ENCODE assay signal across 32 cellular contexts in the genomic region with DNA sequence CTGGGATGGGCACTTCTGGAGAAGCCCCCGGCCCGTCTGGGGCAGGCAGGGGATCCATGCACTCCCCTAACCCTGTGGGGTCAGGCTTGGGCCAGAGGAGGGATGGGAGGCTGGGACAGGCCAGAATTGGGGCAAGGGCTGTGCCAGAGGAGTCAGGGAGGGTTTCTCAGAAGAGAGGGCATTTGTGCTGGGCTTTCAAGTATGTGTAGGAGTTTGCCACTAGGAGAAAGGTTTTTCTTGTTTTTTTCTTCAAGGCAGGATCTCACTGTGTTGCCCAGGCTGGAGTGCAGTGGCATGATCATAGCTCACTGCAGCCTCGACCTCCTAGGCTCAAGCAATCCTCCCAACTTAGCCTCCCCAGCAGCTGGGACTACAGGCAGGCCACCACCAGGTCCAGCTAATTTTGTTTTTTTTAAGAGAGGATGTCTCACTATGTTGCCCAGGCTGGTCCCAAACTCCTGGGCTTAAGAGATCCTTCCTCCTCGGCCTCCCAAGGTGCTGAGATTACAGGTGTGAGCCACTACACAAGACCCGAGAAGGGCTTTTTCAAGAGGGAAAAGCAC. TPM values are rescaled to one million over a fixed set of nuclear protein-coding genes. Genes with fewer than 3 reads are reported as not detected.
A peak's percentile ranks its signal among the peaks of the same experiment; 100 is the strongest.
DNase-seq lines count a peak whose midpoint lies in the region; ATAC-seq and TF ChIP-seq lines count a peak whose summit lies in the region.
"Had no signal": no experiment of that assay in that cellular context is flagged by ENCODE, and none has a peak within 500 bp of the region (broad histone marks: within the 10 kb centered on the region; RNA-seq: fewer than 3 reads in every experiment).

No MANE protein-coding gene starts in this region.

- H3F3A ChIP-seq in OCI-LY1 (ENCODE audit: insufficient read depth, low read length) = no peaks in the 10 kb centered on the region

- H3K27ac Mint-ChIP-seq in CD4-positive, CD25-positive, alpha-beta regulatory T cell = no peak overlapping the region
- H3K27ac Mint-ChIP-seq in effector memory CD8-positive, alpha-beta T cell = peak overlapping the region; percentile 39 to 87
- H3K27ac Mint-ChIP-seq in stimulated activated effector memory CD8-positive, alpha-beta T cell treated with anti-CD3 and anti-CD28 coated beads, Interleukin-12 subunit alpha, Interleukin-12 subunit beta, amount 100 ng/mL, for 72 hours = no peak overlapping the region
- H3K27ac Mint-ChIP-seq: activated CD4-positive, alpha-beta T cell treated with anti-CD3 and anti-CD28 coated beads, Interleukin-2, amount 10 ng/mL, durations not matched to agents 24 days and 14 days; activated naive CD8-positive, alpha-beta T cell; dendritic cell treated with granulocyte-macrophage colony-stimulating factor and Interleukin-4, amounts not matched to agents 40 ng/mL and 50 ng/mL, for 4 days; mesothelial cell of epicardium had no signal

- no peaks in the 10 kb centered on the region for H3K36me3 Mint-ChIP-seq in CD4-positive, CD25-positive, alpha-beta regulatory T cell
- H3K36me3 Mint-ChIP-seq in effector memory CD8-positive, alpha-beta T cell (ENCODE audit: insufficient read depth) = peaks cover 12% of the 10 kb centered on the region
- H3K36me3 Mint-ChIP-seq in stimulated activated effector memory CD8-positive, alpha-beta T cell treated with anti-CD3 and anti-CD28 coated beads, Interleukin-12 subunit alpha, Interleukin-12 subunit beta, amount 100 ng/mL, for 72 hours = no peaks in the 10 kb centered on the region
- H3K36me3 Mint-ChIP-seq: activated naive CD8-positive, alpha-beta T cell; mesothelial cell of epicardium had no signal

- H3K4me3 ChIP-seq in CD4-positive, CD25-positive, alpha-beta regulatory T cell (ENCODE audit: low read depth, low read length) = no peak overlapping the region
- no peak overlapping the region for H3K4me3 ChIP-seq in OCI-LY1 (ENCODE audit: low read depth, low read length, poor library complexity, severe bottlenecking)
- H3K4me3 ChIP-seq: GM12878, prostate gland, sigmoid colon had no signal

- no peak overlapping the region for H3K27ac ChIP-seq in CD4-positive, CD25-positive, alpha-beta regulatory T cell (ENCODE audit: insufficient read depth, low read length, poor library complexity, severe bottlenecking)
- H3K27ac ChIP-seq in OCI-LY1 (ENCODE audit: low read depth, low read length, poor library complexity, severe bottlenecking) = peak overlapping the region; percentile 73
- H3K27ac ChIP-seq: ascending aorta, esophagus muscularis mucosa, prostate gland, sigmoid colon, suprapubic skin, WERI-Rb-1 had no signal

- H3K9me3 ChIP-seq in CD4-positive, CD25-positive, alpha-beta regulatory T cell (ENCODE audit: control insufficient read depth in 2 of 2, low read length in 2 of 2) = no peaks in the 10 kb centered on the region
- H3K9me3 ChIP-seq in OCI-LY1 (ENCODE audit: low read length) = no peaks in the 10 kb centered on the region
- H3K9me3 ChIP-seq: ascending aorta, BE2C, esophagus muscularis mucosa, prostate gland, sigmoid colon, suprapubic skin had no signal

- peak overlapping the region; percentile 56; the same call in 1 of the 2 replicates for H3K9ac ChIP-seq in OCI-LY1 (ENCODE audit: low read length)

- H3K4me1 ChIP-seq in CD4-positive, CD25-positive, alpha-beta regulatory T cell (ENCODE audit: control insufficient read depth, insufficient read depth, low read length, poor library complexity, severe bottlenecking) = peaks cover 15% of the 10 kb centered on the region
- H3K4me1 ChIP-seq in OCI-LY1 (ENCODE audit: insufficient read depth, low read length, severe bottlenecking) = peaks cover 63% of the 10 kb centered on the region
- H3K4me1 ChIP-seq: BE2C, prostate gland had no signal

- peak overlapping the region in 3 of 4 donors; percentile 15 to 38 (median 32) for H3K4me3 Mint-ChIP-seq in CD4-positive, CD25-positive, alpha-beta regulatory T cell
- H3K4me3 Mint-ChIP-seq in effector memory CD8-positive, alpha-beta T cell = peak overlapping the region; percentile 62
- H3K4me3 Mint-ChIP-seq in stimulated activated effector memory CD8-positive, alpha-beta T cell treated with anti-CD3 and anti-CD28 coated beads, Interleukin-12 subunit alpha, Interleukin-12 subunit beta, amount 100 ng/mL, for 72 hours = peak overlapping the region; percentile 56

- no peaks in the 10 kb centered on the region for H3K9me2 ChIP-seq in OCI-LY1 (ENCODE audit: low read depth, low read length)

- no peak overlapping the region for H2AFZ ChIP-seq in OCI-LY1 (ENCODE audit: low read length)

- no peaks in the 10 kb centered on the region for H3K27me3 ChIP-seq in CD4-positive, CD25-positive, alpha-beta regulatory T cell (ENCODE audit: control insufficient read depth, insufficient read depth, low read length)
- H3K27me3 ChIP-seq in OCI-LY1 (ENCODE audit: insufficient read depth, low read length) = no peaks in the 10 kb centered on the region
- H3K27me3 ChIP-seq: ascending aorta, BE2C, suprapubic skin had no signal

- H3K79me2 ChIP-seq in OCI-LY1 (ENCODE audit: insufficient read depth, low read length) = peaks cover 16% of the 10 kb centered on the region

- H3K9me3 Mint-ChIP-seq in CD4-positive, CD25-positive, alpha-beta regulatory T cell = no peaks in the 10 kb centered on the region
- no peaks in the 10 kb centered on the region for H3K9me3 Mint-ChIP-seq in effector memory CD8-positive, alpha-beta T cell
- H3K9me3 Mint-ChIP-seq in stimulated activated effector memory CD8-positive, alpha-beta T cell treated with anti-CD3 and anti-CD28 coated beads, Interleukin-12 subunit alpha, Interleukin-12 subunit beta, amount 100 ng/mL, for 72 hours = no peaks in the 10 kb centered on the region
- H3K9me3 Mint-ChIP-seq: activated CD4-positive, alpha-beta T cell treated with anti-CD3 and anti-CD28 coated beads, Interleukin-2, amount 10 ng/mL, durations not matched to agents 24 days and 14 days; dendritic cell treated with granulocyte-macrophage colony-stimulating factor and Interleukin-4, amounts not matched to agents 40 ng/mL and 50 ng/mL, for 4 days; mesothelial cell of epicardium had no signal

- no peak for DNase-seq in CD4-positive, CD25-positive, alpha-beta regulatory T cell
- DNase-seq in effector memory CD8-positive, alpha-beta T cell = no peak
- DNase-seq in stimulated activated effector memory CD8-positive, alpha-beta T cell treated with anti-CD3 and anti-CD28 coated beads, Interleukin-12 subunit alpha, Interleukin-12 subunit beta, amount 100 ng/mL, for 72 hours (ENCODE audit: low spot score in 2 of 2) = no peak
- DNase-seq in amygdala (lab: John Stamatoyannopoulos, UW) = no peak
- DNase-seq: ACHN; activated CD4-positive, alpha-beta T cell treated with anti-CD3 and anti-CD28 coated beads, Interleukin-2, amount 10 ng/mL, durations not matched to agents 24 days and 14 days; activated effector memory CD4-positive, alpha-beta T cell treated with Interleukin-2 at 50 U/mL for 16 hours; BE2C; caudate nucleus; DMS153; Kasumi-1; kidney; NCI-H1417 treated with DMSO at 0.1 percent for 48 hours; NCI-H226; occipital lobe; Right ventricle myocardium superior; sigmoid colon; stimulated activated CD4-positive, alpha-beta T cell treated with anti-CD3 and anti-CD28 coated beads, Interleukin-4, amount 100 ng/mL, for 4 hours; SW 1271; WERI-Rb-1 had no signal

- H3K27me3 Mint-ChIP-seq in CD4-positive, CD25-positive, alpha-beta regulatory T cell = no peaks in the 10 kb centered on the region
- peaks cover 0 to 19% of the 10 kb centered on the region in 2 donors for H3K27me3 Mint-ChIP-seq in effector memory CD8-positive, alpha-beta T cell
- H3K27me3 Mint-ChIP-seq: activated naive CD8-positive, alpha-beta T cell had no signal

- TF ChIP-seq CTCF in OCI-LY1 (IDR thresholded peaks at IDR 0.05; ENCODE audit: low read length) = no peak

- H3K36me3 ChIP-seq in CD4-positive, CD25-positive, alpha-beta regulatory T cell (ENCODE audit: control insufficient read depth, insufficient read depth, low read length) = no peaks in the 10 kb centered on the region
- peaks cover 11% of the 10 kb centered on the region; the same call in 1 of the 2 replicates for H3K36me3 ChIP-seq in OCI-LY1 (ENCODE audit: insufficient read depth, low read length)
- H3K36me3 ChIP-seq: BE2C, prostate gland, WERI-Rb-1 had no signal

- ATAC-seq in CD4-positive, CD25-positive, alpha-beta regulatory T cell (ENCODE audit: low read depth in 2 of 2) = no peak
- ATAC-seq in effector memory CD8-positive, alpha-beta T cell (replicated peaks) = no peak
- ATAC-seq in stimulated activated effector memory CD8-positive, alpha-beta T cell treated with anti-CD3 and anti-CD28 coated beads, Interleukin-12 subunit alpha, Interleukin-12 subunit beta, amount 100 ng/mL, for 72 hours = no peak
- ATAC-seq in HG02973 (IDR thresholded peaks at IDR 0.05; ENCODE audit: unreplicated experiment) = no peak
- ATAC-seq in GM18909 (IDR thresholded peaks at IDR 0.05; ENCODE audit: poor library complexity, unreplicated experiment) = no peak
- ATAC-seq: Panc1 had no signal

- H3K4me2 ChIP-seq in OCI-LY1 (ENCODE audit: low read length) = peak overlapping the region; percentile 95; the same call in 1 of the 2 replicates

- H4K20me1 ChIP-seq in OCI-LY1 (ENCODE audit: insufficient read depth, low read length) = no peaks in the 10 kb centered on the region

- H3K4me1 Mint-ChIP-seq in CD4-positive, CD25-positive, alpha-beta regulatory T cell = peaks cover 0 to 26% (median 12%) of the 10 kb centered on the region in 4 donors
- H3K4me1 Mint-ChIP-seq in effector memory CD8-positive, alpha-beta T cell (ENCODE audit: low read depth in 2 of 2) = peaks cover 19 to 22% of the 10 kb centered on the region in 2 donors
- peaks cover 23% of the 10 kb centered on the region for H3K4me1 Mint-ChIP-seq in stimulated activated effector memory CD8-positive, alpha-beta T cell treated with anti-CD3 and anti-CD28 coated beads, Interleukin-12 subunit alpha, Interleukin-12 subunit beta, amount 100 ng/mL, for 72 hours

RNA-seq across cellular contexts. Expression of a gene that starts 1.1 kb away (rescaled TPM):
- 3.5 TPM for total RNA-seq in CD4-positive, CD25-positive, alpha-beta regulatory T cell
- polyA plus RNA-seq in CD4-positive, CD25-positive, alpha-beta regulatory T cell = under 1 TPM in 1 of 4 donors, not detected in 3; 0.30 TPM
- total RNA-seq: ascending aorta, esophagus muscularis mucosa, occipital lobe, prostate gland, sigmoid colon had no signal

RNA-seq across cellular contexts. Expression of a gene that starts 20.8 kb away (rescaled TPM):
- 27.4 TPM for total RNA-seq in CD4-positive, CD25-positive, alpha-beta regulatory T cell
- polyA plus RNA-seq in CD4-positive, CD25-positive, alpha-beta regulatory T cell = 10 to 100 TPM; 20.1 to 28.4 (median 21.8) TPM

RNA-seq across cellular contexts. Expression of a gene that starts 20.9 kb away (rescaled TPM):
- total RNA-seq in CD4-positive, CD25-positive, alpha-beta regulatory T cell = 62.1 TPM
- polyA plus RNA-seq in CD4-positive, CD25-positive, alpha-beta regulatory T cell = 100 to 1,000 TPM in 1 of 4 donors, 10 to 100 TPM in 3; 59.1 to 103 (median 80.7) TPM

RNA-seq across cellular contexts. Expression of a gene that starts 32.0 kb away (rescaled TPM):
- 17.6 TPM for total RNA-seq in CD4-positive, CD25-positive, alpha-beta regulatory T cell
- 10 to 100 TPM; 20.6 to 31.2 (median 26.8) TPM for polyA plus RNA-seq in CD4-positive, CD25-positive, alpha-beta regulatory T cell

RNA-seq across cellular contexts. Expression of a gene that starts 32.9 kb away (rescaled TPM):
- 15.6 TPM for total RNA-seq in CD4-positive, CD25-positive, alpha-beta regulatory T cell
- 10 to 100 TPM; 24.0 to 26.0 (median 24.8) TPM for polyA plus RNA-seq in CD4-positive, CD25-positive, alpha-beta regulatory T cell

Comparison
In these comparisons a context has a peak if more than half of its experiments do, and no peak if none do; other contexts are left out.
1. H3K27ac Mint-ChIP-seq: peak in effector memory CD8-positive, alpha-beta T cell (2 of 2); none in CD4-positive, CD25-positive, alpha-beta regulatory T cell (0 of 3) and stimulated activated effector memory CD8-positive, alpha-beta T cell treated with anti-CD3 and anti-CD28 coated beads, Interleukin-12 subunit alpha, Interleukin-12 subunit beta, amount 100 ng/mL, for 72 hours (single experiment).
2. Peak in every context shown above with its lines, with median percentiles within 50 percentile points of each other: H3K4me3 Mint-ChIP-seq.